ENCODE assay signal across 19 cellular contexts in genomic region chr1:61568460-61569211, GRCh38.
"Had no signal": no experiment of that assay in that cellular context is flagged by ENCODE, and none has a peak within 500 bp of the region (broad histone marks: within the 10 kb centered on the region; RNA-seq: fewer than 3 reads in every experiment).

No MANE protein-coding gene starts in this region.

- H3K9me3 ChIP-seq: pancreas, testis had no signal

- ATAC-seq: activated CD4-positive, CD25-positive, alpha-beta regulatory T cell treated with anti-CD3 and anti-CD28 coated beads, Interleukin-2, amount 50 U/mL, for 24 hours; left lung; pancreas; sciatic nerve had no signal

- H3K27ac Mint-ChIP-seq: activated naive CD8-positive, alpha-beta T cell treated with anti-CD3 and anti-CD28 coated beads, Interleukin-2, amount 10 ng/mL, durations not matched to agents 7 days and 5 days had no signal

- H3K36me3 ChIP-seq: brain microvascular endothelial cell, left lung, pancreas, spleen, upper lobe of left lung had no signal

- H3K4me1 Mint-ChIP-seq: activated naive CD8-positive, alpha-beta T cell treated with anti-CD3 and anti-CD28 coated beads, Interleukin-2, amount 10 ng/mL, durations not matched to agents 7 days and 5 days; central memory CD8-positive, alpha-beta T cell had no signal

- H3K27me3 ChIP-seq: brain microvascular endothelial cell, left lung, pancreas, spleen, stomach, testis, upper lobe of left lung had no signal

- H3K4me3 Mint-ChIP-seq: activated naive CD8-positive, alpha-beta T cell treated with anti-CD3 and anti-CD28 coated beads, Interleukin-2, amount 10 ng/mL, durations not matched to agents 7 days and 5 days; central memory CD8-positive, alpha-beta T cell; neural crest cell had no signal

- DNase-seq: activated naive CD4-positive, alpha-beta T cell; activated naive CD8-positive, alpha-beta T cell treated with anti-CD3 and anti-CD28 coated beads, Interleukin-2, amount 10 ng/mL, durations not matched to agents 7 days and 5 days; activated T-cell treated with anti-CD3 and anti-CD28 coated beads for 4 hours; brain microvascular endothelial cell; hippocampal formation; kidney; left lung; mammary epithelial cell; pancreas; spleen; stimulated activated CD4-positive, alpha-beta T cell treated with anti-CD3 and anti-CD28 coated beads, Interleukin-1b, Interleukin-23, amount 100 ng/mL, for 48 hours; stomach; testis; upper lobe of left lung had no signal

- H3K4me3 ChIP-seq: coronary artery, left lung, pancreas, spleen, stomach, testis, upper lobe of left lung had no signal

- H3K4me1 ChIP-seq: left lung, spleen, stomach, upper lobe of left lung had no signal

- H3K27ac ChIP-seq: brain microvascular endothelial cell, coronary artery, left lung, pancreas, stomach, testis, upper lobe of left lung had no signal
